Comparison of ENCODE assay signal across 8 cellular contexts in the genomic region with DNA sequence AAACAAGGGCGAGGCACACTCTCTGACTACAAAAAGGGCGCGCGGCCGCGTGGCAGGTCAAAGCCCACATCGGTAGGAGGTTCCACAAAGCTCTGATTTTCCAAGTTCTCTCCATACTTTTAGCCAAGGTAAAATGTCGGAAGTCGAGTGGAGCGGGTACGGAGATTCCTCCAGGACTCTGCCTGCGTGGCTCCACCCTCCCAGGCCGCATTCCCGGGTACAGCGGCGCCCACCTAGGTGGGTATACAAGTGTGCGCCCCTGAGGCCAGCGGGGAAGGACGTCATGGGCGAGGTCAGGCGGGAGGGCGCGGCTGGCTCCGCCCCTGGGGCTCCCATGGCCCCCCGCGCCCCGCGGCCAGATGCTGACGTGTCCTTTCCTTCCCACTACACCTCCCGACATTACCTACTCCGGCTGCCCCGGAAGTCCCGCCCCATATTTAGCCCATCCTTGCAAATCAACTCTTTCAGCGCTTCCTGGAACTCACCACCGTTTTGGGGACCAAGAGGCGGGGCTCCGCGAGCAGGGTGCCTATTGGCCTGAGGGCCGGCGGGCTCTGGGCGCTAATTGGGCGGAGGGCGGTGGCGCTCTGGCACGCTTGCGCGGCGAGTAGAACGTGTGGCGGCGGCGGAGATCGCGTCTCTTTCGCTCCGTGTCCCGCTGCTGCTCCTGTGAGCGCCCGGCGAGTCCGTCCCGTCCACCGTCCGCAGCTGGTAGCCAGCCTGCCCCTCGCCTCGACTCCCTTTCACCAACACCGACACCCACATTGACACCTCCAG. TPM values are rescaled to one million over a fixed set of nuclear protein-coding genes. Genes with fewer than 3 reads are reported as not detected.
A peak's percentile ranks its signal among the peaks of the same experiment; 100 is the strongest.
DNase-seq lines count a peak whose midpoint lies in the region; ATAC-seq, FAIRE-seq and TF ChIP-seq lines count a peak whose summit lies in the region.

Gene SND1, plus strand, starts transcription at position 639 of the 777 bp plus-strand sequence. CDS start 180 bp downstream, outside the sequence.

- FAIRE-seq in islet of Langerhans (lab: Jason Lieb, UNC): peak; percentile 87

- ATAC-seq in GM19043 (IDR thresholded peaks at IDR 0.05; ENCODE audit: low read depth, unreplicated experiment): peak; percentile 95
- ATAC-seq in HG03378 (IDR thresholded peaks at IDR 0.05; ENCODE audit: unreplicated experiment): peak; percentile 97

- DNase-seq in AG10803 (ENCODE audit: low read depth) (peak; percentile 99), NCI-H460 (ENCODE audit: extremely low read depth, low read depth) (peak; percentile 99), cerebellar nuclear complex (lab: John Stamatoyannopoulos, UW) (peak; percentile 97 to 100)
- DNase-seq in activated CD4-positive, CD25-positive, alpha-beta regulatory T cell treated with anti-CD3 and anti-CD28 coated beads, Interleukin-2, amount 50 U/mL, for 72 hours: peak; percentile 97
- peak; percentile 96 to 98 (median 98) for DNase-seq in stimulated activated CD4-positive, alpha-beta T cell treated with anti-CD3 and anti-CD28 coated beads, Interleukin-12 subunit alpha, Interleukin-12 subunit beta, amount 100 ng/mL, for 48 hours (ENCODE audit: low read depth in 2 of 3, low spot score in 1 of 3)

- peak within 1 kb of the TSS; percentile 81 for H3K4me3 ChIP-seq in AG10803 (ENCODE audit: low read length)

- TF ChIP-seq CTCF in AG10803 (conservative IDR thresholded peaks at IDR 0.05; ENCODE audit: low read length): no peak

RNA-seq across cellular contexts. Expression of gene SND1, which starts in this region (rescaled TPM):
- total RNA-seq in NCI-H460 (2014; rRNA removed; shearing (Covaris generic)): 184 and 193 TPM in 2 replicates
- 105 and 127 TPM in 2 replicates for polyA plus RNA-seq in NCI-H460 (2014; cell fraction: nucleus; rRNA removed)

Comparison
In these comparisons a context has a peak if more than half of its experiments do, and no peak if none do; other contexts are left out.
1. Peak in every context shown above with its lines: DNase-seq, ATAC-seq and H3K4me3 ChIP-seq.